In the genomic region with DNA sequence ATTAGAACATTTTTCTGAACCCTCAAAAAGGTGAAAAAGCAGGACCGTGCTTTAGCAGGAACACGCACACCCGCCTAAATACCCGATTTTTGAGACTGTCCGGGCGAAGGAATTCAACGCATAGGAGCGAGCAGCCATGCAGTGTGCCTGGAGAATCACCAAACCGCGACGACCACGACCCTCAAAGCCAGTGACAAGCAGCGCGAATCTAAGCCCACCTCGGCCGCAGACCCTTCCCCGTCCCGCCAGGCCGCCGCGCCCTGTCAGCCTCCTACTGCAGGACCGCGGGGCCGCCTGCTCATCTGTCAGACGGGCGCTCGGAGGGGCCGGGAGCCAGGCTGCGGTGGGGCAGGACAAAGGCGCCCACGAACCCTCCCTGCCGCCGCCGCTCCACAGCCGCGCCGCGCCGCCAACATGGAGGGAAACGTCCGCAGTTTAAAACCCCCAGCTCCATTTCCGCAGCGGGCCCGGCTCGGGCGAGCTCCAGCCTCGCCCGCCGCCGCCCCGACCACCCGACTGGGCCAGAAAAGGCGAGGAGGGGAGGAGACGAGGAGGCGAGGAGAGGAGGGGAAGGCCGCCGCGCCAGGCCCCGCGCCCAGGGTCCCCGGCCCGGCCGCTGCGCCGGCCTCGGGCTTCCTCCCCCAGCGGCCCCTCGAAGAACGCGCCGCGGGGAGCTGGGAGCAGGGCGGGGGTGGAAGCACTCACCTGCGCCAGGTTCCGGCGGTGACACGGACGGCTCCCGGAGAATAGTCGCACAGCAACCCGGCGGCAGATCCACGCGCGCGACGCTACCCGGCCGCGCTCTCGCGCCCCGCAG, we compare ENCODE assay signal across 1 cellular context.
TF ChIP-seq lines count a peak whose summit lies in the region.

A gene (minus strand): TSS at position 790 of the 817 bp plus-strand sequence. CDS start 3,963 bp downstream, outside the sequence.

TF ChIP-seq in K562, 482 proteins besides CTCF, POLR2A, EP300 and RAD21 (continued from another document):
- TF ChIP-seq GTF2A2 (tag; IDR thresholded peaks at IDR 0.05) (no peak), ETV1 (tag; conservative IDR thresholded peaks at IDR 0.05; ENCODE audit: low read depth) (no peak), SRSF9 (IDR thresholded peaks at IDR 0.05; ENCODE audit: borderline replicate concordance, low read depth, low read length) (no peak), ZNF830 (CRISPR knock-in tag; IDR thresholded peaks at IDR 0.05) (0 out of 2 replicates have a peak, but pooled peaks have one; percentile 53), RBBP5 (IDR thresholded peaks at IDR 0.05; ENCODE audit: borderline replicate concordance, insufficient read depth, low read length, poor library complexity, severe bottlenecking) (peak; percentile 72), ZNF436 (CRISPR knock-in tag; IDR thresholded peaks at IDR 0.05) (no peak), ZNF197 (CRISPR knock-in tag; IDR thresholded peaks at IDR 0.05; ENCODE audit: low read depth) (peak; percentile 82; the same call in 1 of the 2 replicates), ERF (CRISPR knock-in tag; IDR thresholded peaks at IDR 0.05) (peak; percentile 56; the same call in 1 of the 2 replicates), RB1 (IDR thresholded peaks at IDR 0.05; ENCODE audit: low read depth) (peak; percentile 6; the same call in 1 of the 2 replicates), ZNF583 (CRISPR knock-in tag; IDR thresholded peaks at IDR 0.05) (peak; percentile 80), NONO (IDR thresholded peaks at IDR 0.05; ENCODE audit: low read depth in 2 of 2, low read length in 1 of 2) (peak; percentile 44 to 69; a peak in 3 of 4 replicates), ZC3H4 (CRISPR knock-in tag; IDR thresholded peaks at IDR 0.05; ENCODE audit: borderline replicate concordance) (0 out of 2 replicates have a peak, but pooled peaks have one; percentile 29), MXI1 (IDR thresholded peaks at IDR 0.05; ENCODE audit: low read depth, low read length) (peak; percentile 22; the same call in 1 of the 2 replicates)
- TF ChIP-seq, protein P1, sequence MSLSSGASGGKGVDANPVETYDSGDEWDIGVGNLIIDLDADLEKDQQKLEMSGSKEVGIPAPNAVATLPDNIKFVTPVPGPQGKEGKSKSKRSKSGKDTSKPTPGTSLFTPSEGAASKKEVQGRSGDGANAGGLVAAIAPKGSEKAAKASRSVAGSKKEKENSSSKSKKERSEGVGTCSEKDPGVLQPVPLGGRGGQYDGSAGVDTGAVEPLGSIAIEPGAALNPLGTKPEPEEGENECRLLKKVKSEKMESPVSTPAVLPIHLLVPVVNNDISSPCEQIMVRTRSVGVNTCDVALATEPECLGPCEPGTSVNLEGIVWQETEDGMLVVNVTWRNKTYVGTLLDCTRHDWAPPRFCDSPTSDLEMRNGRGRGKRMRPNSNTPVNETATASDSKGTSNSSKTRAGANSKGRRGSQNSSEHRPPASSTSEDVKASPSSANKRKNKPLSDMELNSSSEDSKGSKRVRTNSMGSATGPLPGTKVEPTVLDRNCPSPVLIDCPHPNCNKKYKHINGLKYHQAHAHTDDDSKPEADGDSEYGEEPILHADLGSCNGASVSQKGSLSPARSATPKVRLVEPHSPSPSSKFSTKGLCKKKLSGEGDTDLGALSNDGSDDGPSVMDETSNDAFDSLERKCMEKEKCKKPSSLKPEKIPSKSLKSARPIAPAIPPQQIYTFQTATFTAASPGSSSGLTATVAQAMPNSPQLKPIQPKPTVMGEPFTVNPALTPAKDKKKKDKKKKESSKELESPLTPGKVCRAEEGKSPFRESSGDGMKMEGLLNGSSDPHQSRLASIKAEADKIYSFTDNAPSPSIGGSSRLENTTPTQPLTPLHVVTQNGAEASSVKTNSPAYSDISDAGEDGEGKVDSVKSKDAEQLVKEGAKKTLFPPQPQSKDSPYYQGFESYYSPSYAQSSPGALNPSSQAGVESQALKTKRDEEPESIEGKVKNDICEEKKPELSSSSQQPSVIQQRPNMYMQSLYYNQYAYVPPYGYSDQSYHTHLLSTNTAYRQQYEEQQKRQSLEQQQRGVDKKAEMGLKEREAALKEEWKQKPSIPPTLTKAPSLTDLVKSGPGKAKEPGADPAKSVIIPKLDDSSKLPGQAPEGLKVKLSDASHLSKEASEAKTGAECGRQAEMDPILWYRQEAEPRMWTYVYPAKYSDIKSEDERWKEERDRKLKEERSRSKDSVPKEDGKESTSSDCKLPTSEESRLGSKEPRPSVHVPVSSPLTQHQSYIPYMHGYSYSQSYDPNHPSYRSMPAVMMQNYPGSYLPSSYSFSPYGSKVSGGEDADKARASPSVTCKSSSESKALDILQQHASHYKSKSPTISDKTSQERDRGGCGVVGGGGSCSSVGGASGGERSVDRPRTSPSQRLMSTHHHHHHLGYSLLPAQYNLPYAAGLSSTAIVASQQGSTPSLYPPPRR (CRISPR knock-in tag; IDR thresholded peaks at IDR 0.05; ENCODE audit: borderline replicate concordance) = no peak
- TF ChIP-seq, protein P2, sequence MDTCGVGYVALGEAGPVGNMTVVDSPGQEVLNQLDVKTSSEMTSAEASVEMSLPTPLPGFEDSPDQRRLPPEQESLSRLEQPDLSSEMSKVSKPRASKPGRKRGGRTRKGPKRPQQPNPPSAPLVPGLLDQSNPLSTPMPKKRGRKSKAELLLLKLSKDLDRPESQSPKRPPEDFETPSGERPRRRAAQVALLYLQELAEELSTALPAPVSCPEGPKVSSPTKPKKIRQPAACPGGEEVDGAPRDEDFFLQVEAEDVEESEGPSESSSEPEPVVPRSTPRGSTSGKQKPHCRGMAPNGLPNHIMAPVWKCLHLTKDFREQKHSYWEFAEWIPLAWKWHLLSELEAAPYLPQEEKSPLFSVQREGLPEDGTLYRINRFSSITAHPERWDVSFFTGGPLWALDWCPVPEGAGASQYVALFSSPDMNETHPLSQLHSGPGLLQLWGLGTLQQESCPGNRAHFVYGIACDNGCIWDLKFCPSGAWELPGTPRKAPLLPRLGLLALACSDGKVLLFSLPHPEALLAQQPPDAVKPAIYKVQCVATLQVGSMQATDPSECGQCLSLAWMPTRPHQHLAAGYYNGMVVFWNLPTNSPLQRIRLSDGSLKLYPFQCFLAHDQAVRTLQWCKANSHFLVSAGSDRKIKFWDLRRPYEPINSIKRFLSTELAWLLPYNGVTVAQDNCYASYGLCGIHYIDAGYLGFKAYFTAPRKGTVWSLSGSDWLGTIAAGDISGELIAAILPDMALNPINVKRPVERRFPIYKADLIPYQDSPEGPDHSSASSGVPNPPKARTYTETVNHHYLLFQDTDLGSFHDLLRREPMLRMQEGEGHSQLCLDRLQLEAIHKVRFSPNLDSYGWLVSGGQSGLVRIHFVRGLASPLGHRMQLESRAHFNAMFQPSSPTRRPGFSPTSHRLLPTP (IDR thresholded peaks at IDR 0.05; ENCODE audit: borderline replicate concordance, extremely low read depth, insufficient read length) = no peak
- TF ChIP-seq, protein P3, sequence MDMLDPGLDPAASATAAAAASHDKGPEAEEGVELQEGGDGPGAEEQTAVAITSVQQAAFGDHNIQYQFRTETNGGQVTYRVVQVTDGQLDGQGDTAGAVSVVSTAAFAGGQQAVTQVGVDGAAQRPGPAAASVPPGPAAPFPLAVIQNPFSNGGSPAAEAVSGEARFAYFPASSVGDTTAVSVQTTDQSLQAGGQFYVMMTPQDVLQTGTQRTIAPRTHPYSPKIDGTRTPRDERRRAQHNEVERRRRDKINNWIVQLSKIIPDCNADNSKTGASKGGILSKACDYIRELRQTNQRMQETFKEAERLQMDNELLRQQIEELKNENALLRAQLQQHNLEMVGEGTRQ (CRISPR knock-in tag; IDR thresholded peaks at IDR 0.05) = no peak
- TF ChIP-seq, protein P4, sequence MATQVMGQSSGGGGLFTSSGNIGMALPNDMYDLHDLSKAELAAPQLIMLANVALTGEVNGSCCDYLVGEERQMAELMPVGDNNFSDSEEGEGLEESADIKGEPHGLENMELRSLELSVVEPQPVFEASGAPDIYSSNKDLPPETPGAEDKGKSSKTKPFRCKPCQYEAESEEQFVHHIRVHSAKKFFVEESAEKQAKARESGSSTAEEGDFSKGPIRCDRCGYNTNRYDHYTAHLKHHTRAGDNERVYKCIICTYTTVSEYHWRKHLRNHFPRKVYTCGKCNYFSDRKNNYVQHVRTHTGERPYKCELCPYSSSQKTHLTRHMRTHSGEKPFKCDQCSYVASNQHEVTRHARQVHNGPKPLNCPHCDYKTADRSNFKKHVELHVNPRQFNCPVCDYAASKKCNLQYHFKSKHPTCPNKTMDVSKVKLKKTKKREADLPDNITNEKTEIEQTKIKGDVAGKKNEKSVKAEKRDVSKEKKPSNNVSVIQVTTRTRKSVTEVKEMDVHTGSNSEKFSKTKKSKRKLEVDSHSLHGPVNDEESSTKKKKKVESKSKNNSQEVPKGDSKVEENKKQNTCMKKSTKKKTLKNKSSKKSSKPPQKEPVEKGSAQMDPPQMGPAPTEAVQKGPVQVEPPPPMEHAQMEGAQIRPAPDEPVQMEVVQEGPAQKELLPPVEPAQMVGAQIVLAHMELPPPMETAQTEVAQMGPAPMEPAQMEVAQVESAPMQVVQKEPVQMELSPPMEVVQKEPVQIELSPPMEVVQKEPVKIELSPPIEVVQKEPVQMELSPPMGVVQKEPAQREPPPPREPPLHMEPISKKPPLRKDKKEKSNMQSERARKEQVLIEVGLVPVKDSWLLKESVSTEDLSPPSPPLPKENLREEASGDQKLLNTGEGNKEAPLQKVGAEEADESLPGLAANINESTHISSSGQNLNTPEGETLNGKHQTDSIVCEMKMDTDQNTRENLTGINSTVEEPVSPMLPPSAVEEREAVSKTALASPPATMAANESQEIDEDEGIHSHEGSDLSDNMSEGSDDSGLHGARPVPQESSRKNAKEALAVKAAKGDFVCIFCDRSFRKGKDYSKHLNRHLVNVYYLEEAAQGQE (CRISPR knock-in tag; IDR thresholded peaks at IDR 0.05; ENCODE audit: low read depth) = 0 out of 2 replicates have a peak, but pooled peaks have one; percentile 50
